4 cellular contexts compared by ENCODE assay signal in the genomic region with DNA sequence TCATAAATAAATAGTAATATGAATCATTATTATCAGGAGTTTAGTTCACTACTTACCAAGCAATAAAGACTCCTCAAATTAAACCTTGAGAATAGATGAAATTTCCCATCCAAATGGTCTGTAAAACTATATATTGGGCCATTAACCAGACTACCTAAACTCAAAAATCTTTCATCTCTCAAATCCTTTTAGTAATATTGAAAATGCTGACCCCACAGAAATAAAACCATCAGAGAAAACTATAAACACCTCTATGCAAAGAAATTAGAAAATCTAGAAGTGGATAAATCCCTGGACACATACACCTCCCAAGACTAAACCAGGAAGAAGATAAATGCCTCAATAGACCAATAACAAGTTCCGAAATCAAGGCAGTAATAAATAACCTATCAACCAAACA.
TF ChIP-seq lines count a peak whose summit lies in the region.

No MANE protein-coding gene starts in this region.

TF ChIP-seq in HepG2, 621 proteins besides CTCF, POLR2A, EP300 and RAD21:
- TF ChIP-seq MAFK (conservative IDR thresholded peaks at IDR 0.05 in 1 of 2, IDR thresholded peaks at IDR 0.05 in 1 of 2; ENCODE audit: low read length in 2 of 2) (peak in 1 of 2 experiments; percentile 65; a peak in 3 of 4 replicates), MAFF (IDR thresholded peaks at IDR 0.05; ENCODE audit: low read depth, low read length) (peak; percentile 42; the same call in 1 of the 2 replicates), FOSL2 (CRISPR knock-in tag; IDR thresholded peaks at IDR 0.05) (no peak)
- TF ChIP-seq, protein P1, sequence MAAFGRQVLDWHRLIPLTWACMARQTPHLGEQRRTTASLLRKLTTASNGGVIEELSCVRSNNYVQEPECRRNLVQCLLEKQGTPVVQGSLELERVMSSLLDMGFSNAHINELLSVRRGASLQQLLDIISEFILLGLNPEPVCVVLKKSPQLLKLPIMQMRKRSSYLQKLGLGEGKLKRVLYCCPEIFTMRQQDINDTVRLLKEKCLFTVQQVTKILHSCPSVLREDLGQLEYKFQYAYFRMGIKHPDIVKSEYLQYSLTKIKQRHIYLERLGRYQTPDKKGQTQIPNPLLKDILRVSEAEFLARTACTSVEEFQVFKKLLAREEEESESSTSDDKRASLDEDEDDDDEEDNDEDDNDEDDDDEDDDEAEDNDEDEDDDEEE (CRISPR knock-in tag; IDR thresholded peaks at IDR 0.05): no peak

TF ChIP-seq in A549, 52 proteins besides CTCF, POLR2A, EP300 and RAD21:
- TF ChIP-seq MAFK (IDR thresholded peaks at IDR 0.05; ENCODE audit: partially characterized antibody) (peak; percentile 56), HOXA7 (CRISPR knock-in tag; IDR thresholded peaks at IDR 0.05) (no peak)
TF ChIP-seq in A549: peak in this region for 1.

TF ChIP-seq in IMR-90, 13 proteins besides CTCF, POLR2A, EP300 and RAD21:
- TF ChIP-seq MAZ (IDR thresholded peaks at IDR 0.05; ENCODE audit: borderline replicate concordance, low read depth, low read length) (no peak), MAFK (IDR thresholded peaks at IDR 0.05; ENCODE audit: low read depth, low read length) (peak; percentile 56), CEBPB (IDR thresholded peaks at IDR 0.05; ENCODE audit: low read depth, low read length) (no peak)

TF ChIP-seq in K562, 482 proteins besides CTCF, POLR2A, EP300 and RAD21:
- TF ChIP-seq BRD9 (IDR thresholded peaks at IDR 0.05; ENCODE audit: low read depth, partially characterized antibody) (no peak), ZNF311 (CRISPR knock-in tag; IDR thresholded peaks at IDR 0.05) (no peak), ZNF316 (IDR thresholded peaks at IDR 0.05) (peak; percentile 11; the same call in 1 of the 2 replicates)
TF ChIP-seq in K562: peak in this region for 1.
